In the genomic region with DNA sequence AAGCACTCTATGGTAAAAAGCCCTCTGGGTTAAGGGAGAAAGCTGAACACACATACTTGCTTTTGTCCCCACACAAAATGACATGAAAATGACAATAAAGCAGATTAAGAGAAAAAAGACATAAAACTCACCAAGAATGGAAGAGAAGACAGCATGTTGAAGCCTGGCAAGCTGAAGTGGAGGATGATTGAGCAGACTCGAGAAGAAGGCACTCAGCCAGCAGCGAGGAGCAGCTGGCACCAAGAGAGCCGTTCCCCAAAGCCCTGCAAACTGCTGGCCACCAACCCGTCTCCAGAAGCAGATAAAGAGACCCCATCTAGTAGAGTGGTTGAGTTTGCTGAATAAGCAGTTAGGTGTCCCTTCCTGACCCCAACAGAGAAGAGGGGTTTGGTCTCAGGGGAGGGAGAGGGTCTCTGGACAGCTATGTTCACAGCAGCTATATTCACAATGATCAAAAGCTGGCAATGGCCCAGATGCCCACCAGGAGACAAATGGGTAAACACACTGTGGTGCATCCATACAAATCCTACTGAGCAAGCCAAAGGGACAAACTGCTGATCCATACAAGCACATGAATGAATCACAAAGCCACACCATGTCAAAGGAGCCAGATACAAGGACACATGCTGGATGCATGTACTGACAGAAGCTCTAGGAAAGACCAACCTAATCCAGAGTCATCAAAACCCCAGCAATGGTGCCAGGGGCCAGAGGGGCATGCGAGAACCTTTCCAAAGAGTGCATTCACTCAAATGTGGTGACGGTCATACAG, we compare ENCODE assay signal across 1 cellular context.
TF ChIP-seq lines count a peak whose summit lies in the region.

No MANE protein-coding gene starts in this region.

TF ChIP-seq in SK-N-SH treated with all-trans-retinoic acid at 6 μM for 48 hours, 23 proteins besides CTCF, POLR2A, EP300 and RAD21 (continued from another document):
- TF ChIP-seq TOX (CRISPR knock-in tag; IDR thresholded peaks at IDR 0.05; ENCODE audit: borderline replicate concordance) (no peak), ZNF565 (CRISPR knock-in tag; conservative IDR thresholded peaks at IDR 0.05; ENCODE audit: low read depth) (no peak), ESRRG (CRISPR knock-in tag; IDR thresholded peaks at IDR 0.05) (no peak), ISL1 (CRISPR knock-in tag; IDR thresholded peaks at IDR 0.05) (no peak), ZNF8 (CRISPR knock-in tag; IDR thresholded peaks at IDR 0.05) (no peak), GLIS3 (CRISPR knock-in tag; IDR thresholded peaks at IDR 0.05) (no peak), ZNF70 (CRISPR knock-in tag; IDR thresholded peaks at IDR 0.05) (no peak), TCF4 (CRISPR knock-in tag; IDR thresholded peaks at IDR 0.05; ENCODE audit: borderline replicate concordance) (no peak), ZC3H10 (CRISPR knock-in tag; IDR thresholded peaks at IDR 0.05) (no peak)
- TF ChIP-seq, protein P1, sequence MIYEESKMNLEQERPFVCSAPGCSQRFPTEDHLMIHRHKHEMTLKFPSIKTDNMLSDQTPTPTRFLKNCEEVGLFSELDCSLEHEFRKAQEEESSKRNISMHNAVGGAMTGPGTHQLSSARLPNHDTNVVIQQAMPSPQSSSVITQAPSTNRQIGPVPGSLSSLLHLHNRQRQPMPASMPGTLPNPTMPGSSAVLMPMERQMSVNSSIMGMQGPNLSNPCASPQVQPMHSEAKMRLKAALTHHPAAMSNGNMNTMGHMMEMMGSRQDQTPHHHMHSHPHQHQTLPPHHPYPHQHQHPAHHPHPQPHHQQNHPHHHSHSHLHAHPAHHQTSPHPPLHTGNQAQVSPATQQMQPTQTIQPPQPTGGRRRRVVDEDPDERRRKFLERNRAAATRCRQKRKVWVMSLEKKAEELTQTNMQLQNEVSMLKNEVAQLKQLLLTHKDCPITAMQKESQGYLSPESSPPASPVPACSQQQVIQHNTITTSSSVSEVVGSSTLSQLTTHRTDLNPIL (CRISPR knock-in tag; IDR thresholded peaks at IDR 0.05; ENCODE audit: low read depth): no peak
TF ChIP-seq in SK-N-SH treated with all-trans-retinoic acid at 6 μM for 48 hours: peak in this region for 0.
